12 cellular contexts compared by ENCODE assay signal in the genomic region with DNA sequence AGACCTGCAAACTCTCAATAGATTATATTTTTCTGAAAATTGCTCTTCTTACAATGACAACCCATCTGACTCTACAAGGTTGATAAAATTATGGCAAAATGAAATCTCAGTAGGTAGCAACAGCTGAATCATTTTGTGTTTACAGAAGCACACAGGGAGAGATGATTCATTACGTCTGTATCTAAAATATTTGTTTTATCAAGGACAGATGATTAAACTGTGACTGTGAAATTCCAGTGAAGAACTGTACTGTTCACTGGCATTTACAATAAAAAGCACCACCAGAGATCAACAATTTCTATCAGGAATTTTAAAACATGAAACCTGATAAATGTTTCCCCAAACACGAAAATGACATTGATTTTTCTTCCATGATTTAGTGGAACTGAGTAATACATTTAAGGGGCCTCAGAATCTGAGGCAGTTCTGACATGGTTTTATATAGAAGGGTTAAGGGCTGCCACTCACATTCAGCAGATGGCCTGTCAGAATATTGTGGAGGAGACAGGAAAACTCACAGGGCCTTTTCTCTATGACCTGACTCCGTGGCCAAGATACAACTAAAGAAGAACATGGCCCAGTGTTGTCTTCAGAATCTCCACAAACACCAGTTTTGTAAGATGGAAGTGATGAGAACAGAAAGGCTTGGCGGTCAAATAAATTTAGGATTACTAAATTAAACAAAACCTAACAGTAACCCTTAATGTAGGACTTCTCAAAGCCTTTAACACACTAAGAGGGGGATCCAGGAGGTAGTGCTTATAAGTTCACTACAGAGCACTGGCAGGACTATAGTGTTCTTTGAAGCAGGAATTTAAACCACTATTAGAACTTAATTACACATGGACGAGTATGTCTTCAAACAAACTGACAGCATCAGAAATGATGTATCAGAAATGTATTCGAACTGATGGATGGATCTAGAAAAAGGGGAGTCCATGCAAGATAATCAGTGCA. TPM values are rescaled to one million over a fixed set of nuclear protein-coding genes. Genes with fewer than 3 reads are reported as not detected.
DNase-seq lines count a peak whose midpoint lies in the region; ATAC-seq and TF ChIP-seq lines count a peak whose summit lies in the region.
"Had no signal": no experiment of that assay in that cellular context is flagged by ENCODE, and none has a peak within 500 bp of the region (broad histone marks: within the 10 kb centered on the region; RNA-seq: fewer than 3 reads in every experiment).

No MANE protein-coding gene starts in this region.

- H3K9ac ChIP-seq in GM23248, result peak overlapping the region; percentile 66

- ATAC-seq in SK-N-SH treated with all-trans-retinoic acid at 6 μM for 48 hours, result peak; percentile 96
- ATAC-seq: natural killer cell treated with Interleukin-12 subunit alpha and Interleukin-12 subunit beta and Interleukin-15 and Interleukin-18, amount 100 ng/mL, for 72 hours had no signal

- H2AFZ ChIP-seq in GM23248, result no peak overlapping the region

- H3K9me3 ChIP-seq in GM23248 (ENCODE audit: low read depth), result no peaks in the 10 kb centered on the region
- H3K9me3 ChIP-seq: thoracic aorta had no signal

- H4K20me1 ChIP-seq in GM23248 (ENCODE audit: insufficient read depth), result no peaks in the 10 kb centered on the region

- H3K9me2 ChIP-seq in GM23248 (ENCODE audit: insufficient read depth), result no peaks in the 10 kb centered on the region

- H3K36me3 ChIP-seq in GM23248 (ENCODE audit: low read depth), result peaks cover 12% of the 10 kb centered on the region
- H3K36me3 ChIP-seq: thoracic aorta had no signal

- 42 to 49% methylated on average over 6 of the region's 6 CpGs for WGBS in GM23248 (ENCODE audit: low coverage in 1 of 2, low lambda C conversion rate in 2 of 2, missing lambda C conversion rate in 2 of 2), 2 experiments

- H3K4me3 ChIP-seq in GM23248 (peak overlapping the region; percentile 30), fibroblast of villous mesenchyme (ENCODE audit: low read depth, low read length) (no peak overlapping the region)
- H3K4me3 ChIP-seq: thoracic aorta had no signal

- H3K27me3 ChIP-seq in GM23248 (replicated peaks; ENCODE audit: insufficient read depth), result no peaks in the 10 kb centered on the region

- H3K79me2 ChIP-seq in GM23248 (ENCODE audit: insufficient read depth), result peaks cover 13% of the 10 kb centered on the region; the same call in 1 of the 2 replicates

- peak overlapping the region; percentile 87 for H3K27ac ChIP-seq in GM23248
- H3K27ac ChIP-seq: thoracic aorta had no signal

- TF ChIP-seq CTCF in fibroblast of villous mesenchyme (IDR thresholded peaks at IDR 0.05; ENCODE audit: insufficient read depth, low read depth, low read length), result no peak

- peaks cover 24% of the 10 kb centered on the region for H3K4me1 ChIP-seq in GM23248 (ENCODE audit: insufficient read depth)

- peaks cover 28% of the 10 kb centered on the region for H3F3A ChIP-seq in GM23248 (ENCODE audit: insufficient read depth)

- H3K4me2 ChIP-seq in GM23248 (ENCODE audit: unreplicated experiment), result peak overlapping the region; percentile 78

- in situ Hi-C loops in GM23248 (cut with MboI), result no loop called here

- peak; percentile 91 for DNase-seq in GM23248
- peak; percentile 72 for DNase-seq in fibroblast of villous mesenchyme (ENCODE audit: low read depth)
- peak; percentile 96 for DNase-seq in renal cortical epithelial cell (ENCODE audit: low read depth)
- no peak for DNase-seq in DMS79 treated with DMSO at 0.1 percent for 48 hours (lab: John Stamatoyannopoulos, UW)
- DNase-seq in NOMO-1 (lab: John Stamatoyannopoulos, UW; ENCODE audit: unreplicated experiment in 2 of 2), result no peak
- DNase-seq in AML-193 (lab: John Stamatoyannopoulos, UW), result no peak
- DNase-seq in HK-2 (ENCODE audit: unreplicated experiment), result no peak
- DNase-seq: activated CD4-positive, alpha-beta T cell treated with anti-CD3 and anti-CD28 coated beads, Interleukin-2, amount 50 U/mL, for 1 hour; head of caudate nucleus had no signal

TF ChIP-seq in SK-N-SH treated with all-trans-retinoic acid at 6 μM for 48 hours, 23 proteins besides CTCF, POLR2A, EP300 and RAD21:
- TF ChIP-seq SNAI2 (CRISPR knock-in tag; IDR thresholded peaks at IDR 0.05) (no peak), ISL1 (CRISPR knock-in tag; IDR thresholded peaks at IDR 0.05) (peak; percentile 85), CSRNP3 (CRISPR knock-in tag; IDR thresholded peaks at IDR 0.05) (no peak), ESRRG (CRISPR knock-in tag; IDR thresholded peaks at IDR 0.05) (no peak), ZNF8 (CRISPR knock-in tag; IDR thresholded peaks at IDR 0.05) (no peak), TOX (CRISPR knock-in tag; IDR thresholded peaks at IDR 0.05; ENCODE audit: borderline replicate concordance) (no peak), ARNTL (CRISPR knock-in tag; IDR thresholded peaks at IDR 0.05; ENCODE audit: borderline replicate concordance, low read depth) (no peak), ZNF565 (CRISPR knock-in tag; conservative IDR thresholded peaks at IDR 0.05; ENCODE audit: low read depth) (no peak), OSR1 (CRISPR knock-in tag; IDR thresholded peaks at IDR 0.05) (no peak), ZNF70 (CRISPR knock-in tag; IDR thresholded peaks at IDR 0.05) (no peak)
- TF ChIP-seq, protein P1, sequence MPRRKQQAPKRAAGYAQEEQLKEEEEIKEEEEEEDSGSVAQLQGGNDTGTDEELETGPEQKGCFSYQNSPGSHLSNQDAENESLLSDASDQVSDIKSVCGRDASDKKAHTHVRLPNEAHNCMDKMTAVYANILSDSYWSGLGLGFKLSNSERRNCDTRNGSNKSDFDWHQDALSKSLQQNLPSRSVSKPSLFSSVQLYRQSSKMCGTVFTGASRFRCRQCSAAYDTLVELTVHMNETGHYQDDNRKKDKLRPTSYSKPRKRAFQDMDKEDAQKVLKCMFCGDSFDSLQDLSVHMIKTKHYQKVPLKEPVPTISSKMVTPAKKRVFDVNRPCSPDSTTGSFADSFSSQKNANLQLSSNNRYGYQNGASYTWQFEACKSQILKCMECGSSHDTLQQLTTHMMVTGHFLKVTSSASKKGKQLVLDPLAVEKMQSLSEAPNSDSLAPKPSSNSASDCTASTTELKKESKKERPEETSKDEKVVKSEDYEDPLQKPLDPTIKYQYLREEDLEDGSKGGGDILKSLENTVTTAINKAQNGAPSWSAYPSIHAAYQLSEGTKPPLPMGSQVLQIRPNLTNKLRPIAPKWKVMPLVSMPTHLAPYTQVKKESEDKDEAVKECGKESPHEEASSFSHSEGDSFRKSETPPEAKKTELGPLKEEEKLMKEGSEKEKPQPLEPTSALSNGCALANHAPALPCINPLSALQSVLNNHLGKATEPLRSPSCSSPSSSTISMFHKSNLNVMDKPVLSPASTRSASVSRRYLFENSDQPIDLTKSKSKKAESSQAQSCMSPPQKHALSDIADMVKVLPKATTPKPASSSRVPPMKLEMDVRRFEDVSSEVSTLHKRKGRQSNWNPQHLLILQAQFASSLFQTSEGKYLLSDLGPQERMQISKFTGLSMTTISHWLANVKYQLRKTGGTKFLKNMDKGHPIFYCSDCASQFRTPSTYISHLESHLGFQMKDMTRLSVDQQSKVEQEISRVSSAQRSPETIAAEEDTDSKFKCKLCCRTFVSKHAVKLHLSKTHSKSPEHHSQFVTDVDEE (CRISPR knock-in tag; IDR thresholded peaks at IDR 0.05), result no peak
- TF ChIP-seq, protein P2, sequence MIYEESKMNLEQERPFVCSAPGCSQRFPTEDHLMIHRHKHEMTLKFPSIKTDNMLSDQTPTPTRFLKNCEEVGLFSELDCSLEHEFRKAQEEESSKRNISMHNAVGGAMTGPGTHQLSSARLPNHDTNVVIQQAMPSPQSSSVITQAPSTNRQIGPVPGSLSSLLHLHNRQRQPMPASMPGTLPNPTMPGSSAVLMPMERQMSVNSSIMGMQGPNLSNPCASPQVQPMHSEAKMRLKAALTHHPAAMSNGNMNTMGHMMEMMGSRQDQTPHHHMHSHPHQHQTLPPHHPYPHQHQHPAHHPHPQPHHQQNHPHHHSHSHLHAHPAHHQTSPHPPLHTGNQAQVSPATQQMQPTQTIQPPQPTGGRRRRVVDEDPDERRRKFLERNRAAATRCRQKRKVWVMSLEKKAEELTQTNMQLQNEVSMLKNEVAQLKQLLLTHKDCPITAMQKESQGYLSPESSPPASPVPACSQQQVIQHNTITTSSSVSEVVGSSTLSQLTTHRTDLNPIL (CRISPR knock-in tag; IDR thresholded peaks at IDR 0.05; ENCODE audit: low read depth), result peak; percentile 64; the same call in 1 of the 2 replicates

RNA-seq across cellular contexts. Expression of gene RAD18, which starts 25.9 kb away (rescaled TPM):
- total RNA-seq in GM23248 (2014; rRNA removed; shearing (Covaris generic)), result 14.3 and 26.6 TPM in 2 replicates
- 17.5 and 17.7 TPM in 2 replicates for polyA plus RNA-seq in GM23248 (2016; fragmentation: Nextera tagmentation; extraction: Ambion mirVana)
- total RNA-seq in fibroblast of villous mesenchyme (11.9 and 18.1 TPM in 2 replicates), renal cortical epithelial cell (10.9 and 14.2 TPM in 2 replicates)

Comparison
In these comparisons a context has a peak if more than half of its experiments do, and no peak if none do; other contexts are left out.
1. DNase-seq: peak in GM23248 (single experiment), fibroblast of villous mesenchyme (single experiment) and renal cortical epithelial cell (single experiment); none in DMS79 treated with DMSO at 0.1 percent for 48 hours (single experiment), NOMO-1 (0 of 2), AML-193 (0 of 2) and HK-2 (single experiment).